Comparison of ENCODE assay signal across 16 cellular contexts in genomic region chr22:45462034-45462655, GRCh38. TPM values are rescaled to one million over a fixed set of nuclear protein-coding genes. Genes with fewer than 3 reads are reported as not detected.
DNase-seq lines count a peak whose midpoint lies in the region; ATAC-seq and TF ChIP-seq lines count a peak whose summit lies in the region.
"Had no signal": no experiment of that assay in that cellular context is flagged by ENCODE, and none has a peak within 500 bp of the region (broad histone marks: within the 10 kb centered on the region; RNA-seq: fewer than 3 reads in every experiment).

No MANE protein-coding gene starts in this region.

- H3K9ac ChIP-seq in GM23248 = no peak overlapping the region

- peaks cover 4% of the 10 kb centered on the region; the same call in 1 of the 2 replicates for H3F3A ChIP-seq in GM23248 (ENCODE audit: insufficient read depth)

- no peak overlapping the region for H2AFZ ChIP-seq in GM23248

- WGBS in GM23248 (ENCODE audit: low coverage in 1 of 2, low lambda C conversion rate in 2 of 2, missing lambda C conversion rate in 2 of 2), 2 experiments = 51 to 54% methylated on average over 6 of the region's 6 CpGs

- peak; percentile 18 for TF ChIP-seq CTCF in retinal pigment epithelial cell (conservative IDR thresholded peaks at IDR 0.05; ENCODE audit: low read depth, low read length)

- no peaks in the 10 kb centered on the region for H3K79me2 ChIP-seq in GM23248 (ENCODE audit: insufficient read depth)

- no peak for ATAC-seq in Right ventricle myocardium inferior
- ATAC-seq: activated T-helper 17 cell treated with anti-CD3 and anti-CD28 coated beads, Interleukin-2, amount 50 U/mL, for 72 hours had no signal

- H3K4me1 ChIP-seq in GM23248 (ENCODE audit: insufficient read depth) = no peaks in the 10 kb centered on the region

- H3K4me2 ChIP-seq in GM23248 (ENCODE audit: unreplicated experiment) = no peak overlapping the region

- intact Hi-C loops in Right ventricle myocardium inferior (cut with DNase I) = loop anchor here (5.0 kb wide), 1 partner anchor 35 kb away; no protein-coding TSS in a partner anchor

- no peaks in the 10 kb centered on the region for H3K9me2 ChIP-seq in GM23248 (ENCODE audit: insufficient read depth)

- H3K27ac ChIP-seq in GM23248 = no peak overlapping the region
- H3K27ac ChIP-seq: tibial artery had no signal

- H3K36me3 ChIP-seq in GM23248 (ENCODE audit: low read depth) = no peaks in the 10 kb centered on the region
- H3K36me3 ChIP-seq: tibial artery had no signal

- peak; percentile 6 for DNase-seq in NCI-H82 (lab: John Stamatoyannopoulos, UW)
- DNase-seq in NCI-H82 treated with DMSO at 0.1 percent for 48 hours (lab: John Stamatoyannopoulos, UW; ENCODE audit: unreplicated experiment) = no peak
- DNase-seq in NCI-H1105 (lab: John Stamatoyannopoulos, UW) = peak; percentile 45
- peak; percentile 13 for DNase-seq in dermis blood vessel endothelial cell
- no peak for DNase-seq in retinal pigment epithelial cell (ENCODE audit: low read depth)
- no peak for DNase-seq in LoVo (ENCODE audit: low spot score)
- DNase-seq in Right ventricle myocardium inferior (ENCODE audit: missing footprints) = no peak
- DNase-seq in GM23248 = no peak
- DNase-seq: activated CD4-positive, CD25-positive, alpha-beta regulatory T cell treated with anti-CD3 and anti-CD28 coated beads, Interleukin-2, amount 50 U/mL, for 72 hours; NCI-H2081 treated with DMSO at 0.1 percent for 48 hours; SIG-M5; tibial artery had no signal

- no peak overlapping the region for H3K4me3 ChIP-seq in retinal pigment epithelial cell (ENCODE audit: low read length)
- no peak overlapping the region for H3K4me3 ChIP-seq in GM23248
- H3K4me3 ChIP-seq: tibial artery had no signal

- in situ Hi-C loops in GM23248 (cut with MboI) = no loop called here

- H3K27me3 ChIP-seq in GM23248 (replicated peaks; ENCODE audit: insufficient read depth) = no peaks in the 10 kb centered on the region
- H3K27me3 ChIP-seq: tibial artery had no signal

- H4K20me1 ChIP-seq in GM23248 (ENCODE audit: insufficient read depth) = no peaks in the 10 kb centered on the region

- no peaks in the 10 kb centered on the region for H3K9me3 ChIP-seq in GM23248 (ENCODE audit: low read depth)

RNA-seq across cellular contexts. Expression of gene FBLN1, which starts 40.5 kb away (rescaled TPM):
- total RNA-seq in dermis blood vessel endothelial cell = 0.34 and 0.56 TPM in 2 replicates
- 113 TPM for total RNA-seq in Right ventricle myocardium inferior
- total RNA-seq in GM23248 (2014; rRNA removed; shearing (Covaris generic)) = 107 and 137 TPM in 2 replicates
- polyA plus RNA-seq in GM23248 (2016; fragmentation: Nextera tagmentation; extraction: Ambion mirVana) = 304 and 335 TPM in 2 replicates

RNA-seq across cellular contexts. Expression of gene RIBC2, which starts 48.7 kb away (rescaled TPM):
- total RNA-seq in dermis blood vessel endothelial cell (0.34 and 1.3 TPM in 2 replicates), Right ventricle myocardium inferior (0.51 TPM)
- total RNA-seq in GM23248 (2014; rRNA removed; shearing (Covaris generic)) = 0.25 and 0.32 TPM in 2 replicates
- polyA plus RNA-seq in GM23248 (2016; fragmentation: Nextera tagmentation; extraction: Ambion mirVana) = 1.3 and 1.9 TPM in 2 replicates

RNA-seq across cellular contexts. Expression of gene SMC1B, which starts 48.7 kb away (rescaled TPM):
- total RNA-seq in dermis blood vessel endothelial cell (not detected in 2 replicates), Right ventricle myocardium inferior (not detected)
- total RNA-seq in GM23248 (2014; rRNA removed; shearing (Covaris generic)) = 0.13 TPM in 1 of 2 replicates, not detected in the other
- polyA plus RNA-seq in GM23248 (2016; fragmentation: Nextera tagmentation; extraction: Ambion mirVana) = 0.08 TPM in 1 of 2 replicates, not detected in the other
- total RNA-seq: mucosa of gallbladder had no signal
- polyA plus RNA-seq: AG04450, endothelial cell of umbilical vein had no signal

Comparison
In these comparisons a context has a peak if more than half of its experiments do, and no peak if none do; other contexts are left out.
1. DNase-seq: peak in NCI-H82 (single experiment), NCI-H1105 (single experiment) and dermis blood vessel endothelial cell (single experiment); none in NCI-H82 treated with DMSO at 0.1 percent for 48 hours (single experiment), retinal pigment epithelial cell (single experiment), LoVo (single experiment), Right ventricle myocardium inferior (single experiment) and GM23248 (single experiment).
2. RNA of gene FBLN1, which starts 40.5 kb away (total RNA-seq): 107 to 137 TPM in GM23248 and 113 TPM in Right ventricle myocardium inferior (single experiment); 0.34 to 0.56 TPM in dermis blood vessel endothelial cell; every median in the first group is over 10 times any median in the second.